ENCODE assay signal across 9 cellular contexts in the genomic region with DNA sequence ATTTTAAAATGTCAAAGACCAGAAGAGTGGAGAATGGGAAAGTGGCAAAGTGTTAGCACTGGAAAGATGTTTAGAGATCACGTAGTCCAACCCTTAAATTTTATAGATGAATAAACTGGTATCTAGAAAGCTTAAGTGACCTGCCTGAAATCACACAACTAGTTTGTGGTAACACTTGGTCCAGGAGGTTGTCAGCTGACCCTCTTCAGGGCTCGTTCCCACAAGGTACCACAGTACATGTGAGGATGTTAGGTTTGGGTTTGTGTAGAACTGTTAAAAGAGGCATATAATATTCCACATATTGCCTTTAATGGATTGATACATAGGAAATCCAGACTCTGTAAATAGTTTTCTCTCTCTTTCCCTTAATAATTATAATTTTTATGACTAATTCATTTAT.
"Had no signal": no experiment of that assay in that cellular context is flagged by ENCODE, and none has a peak within 500 bp of the region (broad histone marks: within the 10 kb centered on the region; RNA-seq: fewer than 3 reads in every experiment).

No MANE protein-coding gene starts in this region.

- H3K9me3 ChIP-seq: HAP-1 had no signal

- DNase-seq: GM23248, GOT3, H7, HFFc6, KBM-7 had no signal

- H3K27ac ChIP-seq: GM23248, KMS-11 had no signal

- ATAC-seq: HCT116 had no signal

- H3K4me3 ChIP-seq: GM23248, HAP-1 had no signal

- H2AFZ ChIP-seq: GM23248 had no signal

- H3K9ac ChIP-seq: GM23248, KMS-11 had no signal

- FAIRE-seq: HTR-8/SVneo had no signal

- H3K36me3 ChIP-seq: HAP-1 had no signal

- H3K4me1 ChIP-seq: HAP-1 had no signal

- H3K4me2 ChIP-seq: KMS-11 had no signal
